ENCODE assay signal across 14 cellular contexts in genomic region chr4:114087596-114088230, GRCh38.
DNase-seq lines count a peak whose midpoint lies in the region; ATAC-seq and TF ChIP-seq lines count a peak whose summit lies in the region.
"Had no signal": no experiment of that assay in that cellular context is flagged by ENCODE, and none has a peak within 500 bp of the region (broad histone marks: within the 10 kb centered on the region; RNA-seq: fewer than 3 reads in every experiment).

No MANE protein-coding gene starts in this region.

- H3K4me1 ChIP-seq in SJSA1 (replicated peaks) (peaks cover 28% of the 10 kb centered on the region), ascending aorta (no peaks in the 10 kb centered on the region), hepatocyte (ENCODE audit: insufficient read depth) (no peaks in the 10 kb centered on the region)

- H3K27me3 ChIP-seq in SJSA1 (replicated peaks) = no peaks in the 10 kb centered on the region
- H3K27me3 ChIP-seq in ascending aorta = no peaks in the 10 kb centered on the region
- H3K27me3 ChIP-seq in hepatocyte = no peaks in the 10 kb centered on the region
- H3K27me3 ChIP-seq: gastroesophageal sphincter had no signal

- no peak for TF ChIP-seq CTCF in ascending aorta (IDR thresholded peaks at IDR 0.05)
- no peak for TF ChIP-seq CTCF in hepatocyte (IDR thresholded peaks at IDR 0.05; ENCODE audit: poor library complexity)

- no peaks in the 10 kb centered on the region for H4K20me1 ChIP-seq in hepatocyte (ENCODE audit: insufficient read depth, poor library complexity, severe bottlenecking)

- H2AFZ ChIP-seq in hepatocyte = no peak overlapping the region

- H3K4me3 ChIP-seq in SJSA1 (no peak overlapping the region), ascending aorta (no peak overlapping the region), hepatocyte (no peak overlapping the region)
- H3K4me3 ChIP-seq: gastroesophageal sphincter, lung had no signal

- H3K9me3 ChIP-seq in SJSA1 (replicated peaks) = no peaks in the 10 kb centered on the region
- no peaks in the 10 kb centered on the region for H3K9me3 ChIP-seq in ascending aorta
- no peaks in the 10 kb centered on the region for H3K9me3 ChIP-seq in hepatocyte (ENCODE audit: low read depth)
- H3K9me3 ChIP-seq: gastroesophageal sphincter had no signal

- intact Hi-C loops in ascending aorta (cut with DNase I) = no loop called here

- ATAC-seq in GM19395 (IDR thresholded peaks at IDR 0.05; ENCODE audit: unreplicated experiment) = no peak
- ATAC-seq: gastroesophageal sphincter had no signal

- no peaks in the 10 kb centered on the region for H3K79me2 ChIP-seq in hepatocyte

- H3K4me2 ChIP-seq in hepatocyte = no peak overlapping the region

- peak; percentile 71 for DNase-seq in GM04503 (ENCODE audit: low read depth)
- DNase-seq in SJSA1 (ENCODE audit: low read depth in 1 of 2, low spot score in 2 of 2) = peak in 1 of 2 experiments; percentile 62
- peak; percentile 93 for DNase-seq in fibroblast of peridontal ligament (ENCODE audit: extremely low read depth)
- DNase-seq in renal cortical epithelial cell (ENCODE audit: low read depth) = peak; percentile 33
- DNase-seq in stimulated activated CD4-positive, alpha-beta T cell treated with anti-CD3 and anti-CD28 coated beads, Interleukin-12 subunit alpha, Interleukin-12 subunit beta, amount 100 ng/mL, for 4 hours = no peak
- no peak for DNase-seq in ascending aorta (ENCODE audit: low spot score in 2 of 2)
- DNase-seq in hepatocyte (ENCODE audit: low spot score) = no peak
- DNase-seq: activated T-cell treated with anti-CD3 and anti-CD28 coated beads, Interleukin-2, amount 50 U/mL, for 1 hour; NCI-H2107; trophoblast cell; WERI-Rb-1 had no signal

- WGBS in hepatocyte (ENCODE audit: low lambda C conversion rate, missing lambda C conversion rate) = 40% methylated on average over 1 of the region's 1 CpG

- no peaks in the 10 kb centered on the region for H3K9me2 ChIP-seq in hepatocyte (replicated peaks; ENCODE audit: insufficient read depth)

- H3K27ac ChIP-seq in SJSA1 (peak overlapping the region; percentile 44), ascending aorta (no peak overlapping the region), hepatocyte (no peak overlapping the region)
- H3K27ac ChIP-seq: gastroesophageal sphincter, WERI-Rb-1 had no signal

- H3K36me3 ChIP-seq in SJSA1 (no peaks in the 10 kb centered on the region), ascending aorta (no peaks in the 10 kb centered on the region), hepatocyte (replicated peaks; ENCODE audit: insufficient read depth, low read depth) (no peaks in the 10 kb centered on the region)
- H3K36me3 ChIP-seq: gastroesophageal sphincter, WERI-Rb-1 had no signal

Comparison
In these comparisons a context has a peak if more than half of its experiments do, and no peak if none do; other contexts are left out.
1. DNase-seq: peak in GM04503 (single experiment), fibroblast of peridontal ligament (single experiment) and renal cortical epithelial cell (single experiment); none in stimulated activated CD4-positive, alpha-beta T cell treated with anti-CD3 and anti-CD28 coated beads, Interleukin-12 subunit alpha, Interleukin-12 subunit beta, amount 100 ng/mL, for 4 hours (single experiment), ascending aorta (0 of 2) and hepatocyte (single experiment).